ENCODE assay signal across 13 cellular contexts in the genomic region with DNA sequence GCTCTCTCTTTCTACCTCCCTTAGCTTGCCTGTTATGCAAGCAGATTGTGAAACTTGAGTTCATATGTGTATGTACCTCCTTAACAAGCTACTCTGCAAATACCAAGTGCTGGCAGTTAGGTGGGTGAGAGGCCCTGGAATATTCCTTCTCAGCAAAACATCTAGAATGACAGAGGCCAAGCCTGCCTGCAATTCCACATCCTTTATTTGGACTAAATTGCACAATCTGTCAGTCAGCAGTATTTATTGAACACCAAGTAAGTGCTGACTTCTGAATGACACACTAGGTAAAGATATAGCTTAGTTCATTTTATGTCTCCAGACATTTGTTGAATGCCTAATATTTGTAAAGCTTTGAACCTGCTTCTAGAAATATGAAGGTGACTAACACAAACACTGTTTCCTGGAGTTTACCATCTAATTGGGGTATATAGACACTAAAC.
A peak's percentile ranks its signal among the peaks of the same experiment; 100 is the strongest.
DNase-seq lines count a peak whose midpoint lies in the region; ATAC-seq and TF ChIP-seq lines count a peak whose summit lies in the region.
"Had no signal": no experiment of that assay in that cellular context is flagged by ENCODE, and none has a peak within 500 bp of the region (broad histone marks: within the 10 kb centered on the region; RNA-seq: fewer than 3 reads in every experiment).

No MANE protein-coding gene starts in this region.

- H3K4me3 ChIP-seq in PC-9 (no peak overlapping the region), heart left ventricle (no peak overlapping the region)

- no TSS peak for BruUV-seq in PC-9 (replicated peaks; lab: Mats Ljungman, UMichigan)

- no peak for TF ChIP-seq CTCF in PC-9 (conservative IDR thresholded peaks at IDR 0.05)
- no peak for TF ChIP-seq CTCF in heart left ventricle (IDR thresholded peaks at IDR 0.05)
- no peak for TF ChIP-seq CTCF in GM13976 (IDR thresholded peaks at IDR 0.05; ENCODE audit: borderline replicate concordance, control extremely low read depth, extremely low read depth, insufficient read depth, missing control alignments)

- no peak for TF ChIP-seq POLR2A in heart left ventricle (IDR thresholded peaks at IDR 0.05)

- H3K36me3 ChIP-seq in PC-9 (ENCODE audit: low read depth) (peaks cover 11% of the 10 kb centered on the region; the same call in 1 of the 2 replicates), heart left ventricle (peaks cover 0 to 92% (median 81%) of the 10 kb centered on the region in 9 donors)

- peaks cover 19% of the 10 kb centered on the region; the same call in 1 of the 2 replicates for H3F3A ChIP-seq in PC-9 (ENCODE audit: insufficient read depth, low read depth)

- DNase-seq in HuH-7 (ENCODE audit: low spot score) (peak; percentile 19), PC-9 (peak in 1 of 2 experiments; percentile 97), heart left ventricle (no peak), sciatic nerve (ENCODE audit: low spot score) (no peak), GM13976 (ENCODE audit: low spot score) (no peak), NCI-H146 (lab: John Stamatoyannopoulos, UW) (no peak), C1 segment of cervical spinal cord (lab: John Stamatoyannopoulos, UW) (no peak)
- DNase-seq: activated CD8-positive, alpha-beta T cell treated with anti-CD3 and anti-CD28 coated beads, Interleukin-2, amount 10 ng/mL, durations not matched to agents 7 days and 5 days; effector CD8-positive, alpha-beta T cell; naive B cell; NCI-H1694; NCI-H69 had no signal

- H2AFZ ChIP-seq in PC-9 = no peak overlapping the region

- no peaks in the 10 kb centered on the region for H3K79me2 ChIP-seq in PC-9 (ENCODE audit: low read depth)

- intact Hi-C loops in PC-9 (cut with micrococcal nuclease; ENCODE audit: unreplicated experiment) = no loop called here
- intact Hi-C loops in heart left ventricle (cut with DNase I) = loop anchor here in 1 of 10 donors (10.0 kb wide), 1 partner anchor 198 kb away; no protein-coding TSS in a partner anchor
- intact Hi-C loops in sciatic nerve (cut with DNase I) = no loop called here

- POLR2A ChIA-PET in PC-9 (lab: Charles Lee; ENCODE audit: unreplicated experiment) = no interaction called here

- H3K9me3 ChIP-seq in PC-9 (ENCODE audit: insufficient read depth, low read depth) = no peaks in the 10 kb centered on the region; the same call in 1 of the 2 replicates
- H3K9me3 ChIP-seq in heart left ventricle = no peaks in the 10 kb centered on the region

- peak overlapping the region; percentile 53 for H3K4me2 ChIP-seq in PC-9

- H3K27me3 ChIP-seq in PC-9 (ENCODE audit: insufficient read depth, low read depth) (no peaks in the 10 kb centered on the region), heart left ventricle (no peaks in the 10 kb centered on the region)

- CTCF ChIA-PET in PC-9 (lab: Charles Lee) = no interaction called here

- no peaks in the 10 kb centered on the region for H3K9me2 ChIP-seq in PC-9 (ENCODE audit: insufficient read depth)

- ATAC-seq in heart left ventricle = peak; percentile 13 to 51 (median 24)
- ATAC-seq in sciatic nerve = peak; percentile 67
- ATAC-seq in HG02623 (IDR thresholded peaks at IDR 0.05; ENCODE audit: unreplicated experiment) = no peak
- ATAC-seq: activated CD8-positive, alpha-beta T cell treated with anti-CD3 and anti-CD28 coated beads, Interleukin-2, amount 10 ng/mL, durations not matched to agents 7 days and 5 days had no signal

- H3K4me1 ChIP-seq in PC-9 (replicated peaks; ENCODE audit: insufficient read depth) (peaks cover 45% of the 10 kb centered on the region), heart left ventricle (peaks cover 0 to 74% (median 22%) of the 10 kb centered on the region in 12 donors)

- in situ Hi-C loops in GM13976 (cut with MboI; ENCODE audit: low sequenced_read_pairs, unreplicated experiment) = no loop called here

- H3K27ac ChIP-seq in PC-9 (peak overlapping the region; percentile 67), heart left ventricle (peak overlapping the region in 4 of 12 donors; percentile 4 to 81 (median 26))

- no peaks in the 10 kb centered on the region for H4K20me1 ChIP-seq in PC-9 (ENCODE audit: insufficient read depth)
